ENCODE assay signal across 20 cellular contexts in the genomic region with DNA sequence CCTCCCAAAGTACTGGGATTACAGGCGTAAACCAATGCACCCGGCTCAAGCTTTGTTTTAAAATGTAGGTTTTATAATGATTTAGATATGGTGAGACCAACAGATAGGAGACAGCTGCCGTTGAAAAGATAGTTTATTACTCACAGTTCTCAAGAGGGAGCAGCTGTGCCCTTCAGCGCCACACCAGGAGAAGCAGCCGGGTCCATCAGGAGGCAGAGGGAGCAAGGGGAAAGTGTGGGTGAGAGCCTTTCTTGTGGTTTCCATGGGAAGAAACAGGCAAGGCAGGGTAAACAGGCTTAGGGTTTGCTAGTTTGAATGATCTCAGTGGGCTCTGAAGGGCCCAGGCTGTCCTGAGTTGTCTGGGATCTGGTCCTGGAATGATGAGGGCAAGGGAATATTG.
"Had no signal": no experiment of that assay in that cellular context is flagged by ENCODE, and none has a peak within 500 bp of the region (broad histone marks: within the 10 kb centered on the region; RNA-seq: fewer than 3 reads in every experiment).

No MANE protein-coding gene starts in this region.

- H3K27ac ChIP-seq: SK-N-MC had no signal

- H3K4me3 ChIP-seq: SK-N-MC had no signal

- DNase-seq: activated B cell treated with CpG ODN at 0.5 μM for 24 hours; activated CD4-positive, alpha-beta memory T cell treated with anti-CD3 and anti-CD28 coated beads for 36 hours; activated CD4-positive, alpha-beta T cell treated with anti-CD3 and anti-CD28 coated beads for 1 hour; activated CD4-positive, alpha-beta T cell treated with anti-CD3 and anti-CD28 coated beads, Interleukin-2, amount 10 ng/mL, durations not matched to agents 24 days and 14 days; activated CD8-positive, alpha-beta memory T cell treated with anti-CD3 and anti-CD28 coated beads for 24 hours; activated effector memory CD4-positive, alpha-beta T cell treated with anti-CD3 and anti-CD28 coated beads, Interleukin-2, amount 50 U/mL, for 16 hours; activated naive CD4-positive, alpha-beta T cell treated with anti-CD3 and anti-CD28 coated beads for 36 hours; activated T-cell treated with anti-CD3 and anti-CD28 coated beads, Interleukin-2, amount 50 U/mL, for 4 hours; amygdala; KG1; NCI-H1092; NCI-H1930; NCI-H446; NCI-H69; PC-3; SIG-M5; T-cell; T-helper 2 cell; T1000 had no signal

- ATAC-seq: activated T-cell treated with anti-CD3 and anti-CD28 coated beads, Interleukin-2, amount 50 U/mL, for 4 hours; PC-3; T-cell had no signal
